In genomic region chr2:112437405-112437831, GRCh38 we compare ENCODE assay signal across 1 cellular context.
A peak's percentile ranks its signal among the peaks of the same experiment; 100 is the strongest.
TF ChIP-seq lines count a peak whose summit lies in the region.
"Not testable (repeated sequence)": the region's sequence is repeated elsewhere in the genome, so short reads cannot be mapped to it uniquely, and the experiment has no call there.

No MANE protein-coding gene starts in this region.

TF ChIP-seq in K562, 482 proteins besides CTCF, POLR2A, EP300 and RAD21:
- 0 out of 2 replicates have a peak, but pooled peaks have one; percentile 33 for TF ChIP-seq CREM (IDR thresholded peaks at IDR 0.05; ENCODE audit: low read depth)
- not testable (repeated sequence) for TF ChIP-seq ATF1 (CRISPR knock-in tag; IDR thresholded peaks at IDR 0.05)
- peak; percentile 39; the same call in 1 of the 2 replicates for TF ChIP-seq ATF1 (tag; IDR thresholded peaks at IDR 0.05)
- TF ChIP-seq ZNF263 (CRISPR knock-in tag; IDR thresholded peaks at IDR 0.05; ENCODE audit: borderline replicate concordance): peak; percentile 63; the same call in 1 of the 2 replicates
